ENCODE assay signal across 16 cellular contexts in the genomic region with DNA sequence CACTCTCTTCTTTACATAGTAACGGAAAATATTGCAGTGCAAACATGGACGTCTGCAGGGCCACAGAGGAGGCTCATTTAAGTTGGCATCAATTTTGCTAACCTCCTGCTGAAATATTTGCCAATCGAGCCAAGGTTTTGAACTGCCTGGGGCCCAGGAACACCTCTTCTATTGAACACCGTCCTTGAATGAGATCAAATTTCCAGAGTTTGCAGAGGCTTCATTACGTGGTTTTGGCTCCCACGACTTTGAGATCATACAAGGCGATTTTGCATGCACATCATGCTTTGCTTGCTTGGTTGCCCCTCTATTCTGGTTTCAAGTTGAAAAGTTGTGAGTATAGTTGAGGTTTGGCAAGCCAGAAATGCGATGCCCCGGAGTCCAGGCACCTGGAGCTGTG.
"Had no signal": no experiment of that assay in that cellular context is flagged by ENCODE, and none has a peak within 500 bp of the region (broad histone marks: within the 10 kb centered on the region; RNA-seq: fewer than 3 reads in every experiment).

No MANE protein-coding gene starts in this region.

- ATAC-seq: activated T-cell treated with anti-CD3 and anti-CD28 coated beads, Interleukin-2, amount 50 U/mL, for 72 hours; gastrocnemius medialis; heart left ventricle; natural killer cell treated with Interleukin-12 subunit alpha and Interleukin-12 subunit beta and Interleukin-15 and Interleukin-18, amount 100 ng/mL, for 72 hours; stimulated activated memory B cell treated with anti-CD40 and anti-IgM and Interleukin-4, amounts not matched to agents 10 μg/mL and 1 μg/mL and 100 μg/mL, for 72 hours had no signal

- H3K4me3 ChIP-seq: breast epithelium, gastrocnemius medialis, heart left ventricle had no signal

- DNase-seq: activated B cell treated with CpG ODN at 0.5 μM for 24 hours; activated CD4-positive, alpha-beta T cell treated with anti-CD3 and anti-CD28 coated beads for 48 hours; activated CD8-positive, alpha-beta memory T cell treated with anti-CD3 and anti-CD28 coated beads, Interleukin-2, amount 50 U/mL, for 48 hours; activated gamma-delta T cell treated with Interleukin-2 at 50 U/mL for 16 hours; activated T-cell treated with anti-CD3 and anti-CD28 coated beads, Interleukin-2, amount 50 U/mL, for 72 hours; amniotic stem cell; erythroblast; gastrocnemius medialis; heart left ventricle; immature natural killer cell; mesenchymal stem cell; nucleus accumbens; stimulated activated CD4-positive, alpha-beta T cell treated with anti-CD3 and anti-CD28 coated beads, Interleukin-2, amount 100 ng/mL, for 48 hours had no signal
